ENCODE assay signal across 9 cellular contexts in genomic region chr20:62860924-62861691, GRCh38. TPM values are rescaled to one million over a fixed set of nuclear protein-coding genes. Genes with fewer than 3 reads are reported as not detected.
DNase-seq lines count a peak whose midpoint lies in the region; ATAC-seq, FAIRE-seq and TF ChIP-seq lines count a peak whose summit lies in the region.
"Had no signal": no experiment of that assay in that cellular context is flagged by ENCODE, and none has a peak within 500 bp of the region (broad histone marks: within the 10 kb centered on the region; RNA-seq: fewer than 3 reads in every experiment).

No MANE protein-coding gene starts in this region.

- TF ChIP-seq EP300 in esophagus muscularis mucosa (IDR thresholded peaks at IDR 0.05) = no peak

- DNase-seq in activated CD4-positive, alpha-beta T cell treated with anti-CD3 and anti-CD28 coated beads, Interleukin-2, amount 10 ng/mL, durations not matched to agents 7 days and 5 days = peak; percentile 48
- DNase-seq in esophagus muscularis mucosa (ENCODE audit: extremely low spot score) (no peak), pancreas (peak in 3 of 6 donors; percentile 63 to 79 (median 67)), OCI-M2 (lab: John Stamatoyannopoulos, UW; ENCODE audit: unreplicated experiment) (no peak), T1000 (lab: John Stamatoyannopoulos, UW) (no peak)

- H3K4me1 ChIP-seq in esophagus muscularis mucosa = peaks cover 15 to 24% (median 20%) of the 10 kb centered on the region in 4 donors
- peaks cover 8 to 10% (median 8%) of the 10 kb centered on the region in 3 donors for H3K4me1 ChIP-seq in pancreas

- H3K36me3 ChIP-seq in esophagus muscularis mucosa (peaks cover 8 to 13% (median 12%) of the 10 kb centered on the region in 4 donors), pancreas (peaks cover 0 to 6% (median 0%) of the 10 kb centered on the region in 3 donors)

- H3K4me3 ChIP-seq in esophagus muscularis mucosa (peak overlapping the region; percentile 49 to 76 (median 56)), pancreas (peak overlapping the region in 3 of 4 donors; percentile 18 to 51 (median 38))

- peaks cover 23% of the 10 kb centered on the region for H3K4me1 Mint-ChIP-seq in activated CD4-positive, alpha-beta T cell treated with anti-CD3 and anti-CD28 coated beads, Interleukin-2, amount 10 ng/mL, durations not matched to agents 7 days and 5 days

- CTCF ChIA-PET in activated CD4-positive, alpha-beta T cell treated with anti-CD3 and anti-CD28 coated beads, Interleukin-2, amount 10 ng/mL, durations not matched to agents 7 days and 5 days (lab: Charles Lee) = interaction anchor here (0.7 to 2.1 kb wide), 4 partner anchors 60 to 362 kb away, joined by 3 to 6 read pairs (median 3); no protein-coding TSS in a partner anchor

- POLR2A ChIA-PET in activated CD4-positive, alpha-beta T cell treated with anti-CD3 and anti-CD28 coated beads, Interleukin-2, amount 10 ng/mL, durations not matched to agents 7 days and 5 days (lab: Charles Lee) = no interaction called here

- H3K27me3 ChIP-seq in esophagus muscularis mucosa = no peaks in the 10 kb centered on the region
- H3K27me3 ChIP-seq in pancreas = no peaks in the 10 kb centered on the region

- H3K9me3 Mint-ChIP-seq in activated CD4-positive, alpha-beta T cell treated with anti-CD3 and anti-CD28 coated beads, Interleukin-2, amount 10 ng/mL, durations not matched to agents 7 days and 5 days = peaks cover 3% of the 10 kb centered on the region

- peaks cover 9% of the 10 kb centered on the region for H3K36me3 Mint-ChIP-seq in activated CD4-positive, alpha-beta T cell treated with anti-CD3 and anti-CD28 coated beads, Interleukin-2, amount 10 ng/mL, durations not matched to agents 7 days and 5 days (ENCODE audit: low read depth)

- H3K4me3 Mint-ChIP-seq in activated CD4-positive, alpha-beta T cell treated with anti-CD3 and anti-CD28 coated beads, Interleukin-2, amount 10 ng/mL, durations not matched to agents 7 days and 5 days = no peak overlapping the region

- intact Hi-C loops in esophagus muscularis mucosa (cut with DNase I) (no loop called here), pancreas (cut with DNase I) (no loop called here)

- no peak for TF ChIP-seq POLR2A in esophagus muscularis mucosa (IDR thresholded peaks at IDR 0.05; ENCODE audit: low read depth)

- H3K27me3 Mint-ChIP-seq in activated CD4-positive, alpha-beta T cell treated with anti-CD3 and anti-CD28 coated beads, Interleukin-2, amount 10 ng/mL, durations not matched to agents 7 days and 5 days = peaks cover 5% of the 10 kb centered on the region

- H3K27ac ChIP-seq in C4-2B = peak overlapping the region; percentile 56
- H3K27ac ChIP-seq in esophagus muscularis mucosa (replicated peaks in 1 of 4) = no peak overlapping the region
- H3K27ac ChIP-seq in pancreas = no peak overlapping the region
- H3K27ac ChIP-seq: KMS-11 had no signal

- H3K27ac Mint-ChIP-seq in activated CD4-positive, alpha-beta T cell treated with anti-CD3 and anti-CD28 coated beads, Interleukin-2, amount 10 ng/mL, durations not matched to agents 7 days and 5 days = no peak overlapping the region

- no peaks in the 10 kb centered on the region for H3K9me3 ChIP-seq in esophagus muscularis mucosa
- no peaks in the 10 kb centered on the region for H3K9me3 ChIP-seq in pancreas

- FAIRE-seq in pancreas (lab: Jason Lieb, UNC) = no peak

- ATAC-seq in GM19463 (IDR thresholded peaks at IDR 0.05; ENCODE audit: unreplicated experiment) = peak; percentile 33
- ATAC-seq in HG03571 (IDR thresholded peaks at IDR 0.05; ENCODE audit: unreplicated experiment) = peak; percentile 33
- ATAC-seq in pancreas = no peak

- 0% methylated on average over 1 of the region's 129 CpGs for WGBS in esophagus muscularis mucosa
- WGBS in pancreas, 2 donors = 3% methylated on average over 94 to 129 of the region's 129 CpGs

- TF ChIP-seq CTCF in C4-2B (conservative IDR thresholded peaks at IDR 0.05) (no peak), esophagus muscularis mucosa (IDR thresholded peaks at IDR 0.05) (no peak), pancreas (IDR thresholded peaks at IDR 0.05) (no peak)

RNA-seq across cellular contexts. Expression of gene TCFL5, which starts 0.5 kb away (rescaled TPM):
- 1 to 10 TPM; 7.9 to 8.4 TPM for total RNA-seq in activated CD4-positive, alpha-beta T cell treated with anti-CD3 and anti-CD28 coated beads, Interleukin-2, amount 10 ng/mL, durations not matched to agents 7 days and 5 days
- 10 to 100 TPM; 12.3 to 29.7 (median 18.8) TPM for total RNA-seq in esophagus muscularis mucosa
- 1 to 10 TPM; 3.5 to 4.9 (median 4.0) TPM for total RNA-seq in pancreas
- polyA plus RNA-seq in pancreas = 1 to 10 TPM; 2.5 to 4.9 TPM

RNA-seq across cellular contexts. Expression of gene COL9A3, which starts 44.3 kb away (rescaled TPM):
- not detected for total RNA-seq in activated CD4-positive, alpha-beta T cell treated with anti-CD3 and anti-CD28 coated beads, Interleukin-2, amount 10 ng/mL, durations not matched to agents 7 days and 5 days
- 10 to 100 TPM; 13.4 to 22.9 (median 18.4) TPM for total RNA-seq in esophagus muscularis mucosa
- total RNA-seq in pancreas = 10 to 100 TPM in 1 of 6 donors, 1 to 10 TPM in 5; 1.7 to 35.2 (median 7.3) TPM
- polyA plus RNA-seq in pancreas = 100 to 1,000 TPM; 149 to 183 TPM

RNA-seq across cellular contexts. Expression of gene OGFR, which starts 56.5 kb away (rescaled TPM):
- 10 to 100 TPM; 82.4 to 84.9 TPM for total RNA-seq in activated CD4-positive, alpha-beta T cell treated with anti-CD3 and anti-CD28 coated beads, Interleukin-2, amount 10 ng/mL, durations not matched to agents 7 days and 5 days
- total RNA-seq in esophagus muscularis mucosa = 10 to 100 TPM; 46.1 to 84.5 (median 62.7) TPM
- 10 to 100 TPM; 18.1 to 25.4 (median 21.0) TPM for total RNA-seq in pancreas
- 10 to 100 TPM; 50.8 to 79.5 TPM for polyA plus RNA-seq in pancreas

Comparison
In these comparisons a context has a peak if more than half of its experiments do, and no peak if none do; other contexts are left out.
1. ATAC-seq: peak in GM19463 (single experiment) and HG03571 (single experiment); none in pancreas (0 of 4).